ENCODE assay signal across 8 cellular contexts in the genomic region with DNA sequence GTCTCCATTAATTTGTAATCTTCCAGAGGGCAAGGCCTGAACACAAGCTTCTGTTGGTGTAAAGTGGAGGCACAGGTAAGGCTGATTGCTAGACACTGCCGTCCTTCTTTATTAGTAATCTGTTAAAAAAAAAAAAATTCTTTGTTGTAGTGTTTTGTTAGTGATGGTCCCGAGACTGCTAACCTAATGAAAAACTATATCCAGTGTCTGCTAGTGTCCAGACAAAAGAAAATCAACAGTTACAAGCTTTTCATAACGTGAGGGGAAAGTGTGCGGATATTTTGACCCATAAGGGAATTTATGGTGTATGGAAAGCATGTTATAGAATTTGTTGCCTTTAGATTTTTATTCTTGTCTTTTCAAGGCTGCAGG. TPM values are rescaled to one million over a fixed set of nuclear protein-coding genes. Genes with fewer than 3 reads are reported as not detected.
DNase-seq lines count a peak whose midpoint lies in the region; TF ChIP-seq lines count a peak whose summit lies in the region.

No MANE protein-coding gene starts in this region.

- peak overlapping the region; percentile 87 to 99 (median 96) for H3K27ac ChIP-seq in Peyer's patch
- peak overlapping the region; percentile 90 to 98 (median 95) for H3K27ac ChIP-seq in esophagus muscularis mucosa (replicated peaks in 1 of 4)
- peak overlapping the region; percentile 96 to 98 for H3K27ac ChIP-seq in prostate gland

- H3K36me3 ChIP-seq in Peyer's patch (no peaks in the 10 kb centered on the region), esophagus muscularis mucosa (no peaks in the 10 kb centered on the region), prostate gland (no peaks in the 10 kb centered on the region)

- H3K27me3 ChIP-seq in Peyer's patch (no peaks in the 10 kb centered on the region), esophagus muscularis mucosa (no peaks in the 10 kb centered on the region), prostate gland (replicated peaks; ENCODE audit: insufficient read depth) (no peaks in the 10 kb centered on the region)

- intact Hi-C loops in esophagus muscularis mucosa (cut with DNase I): loop anchor here (5.0 kb wide), 1 partner anchor 246 kb away; no protein-coding TSS in a partner anchor
- intact Hi-C loops in prostate gland (cut with DNase I): no loop called here

- in situ Hi-C loops in G401 (cut with HindIII; ENCODE audit: low sequenced_read_pairs): no loop called here

- H3K9me3 ChIP-seq in Peyer's patch: no peaks in the 10 kb centered on the region
- H3K9me3 ChIP-seq in esophagus muscularis mucosa: no peaks in the 10 kb centered on the region
- no peaks in the 10 kb centered on the region for H3K9me3 ChIP-seq in prostate gland

- TF ChIP-seq EP300 in esophagus muscularis mucosa (IDR thresholded peaks at IDR 0.05): no peak

- TF ChIP-seq CTCF in Peyer's patch (IDR thresholded peaks at IDR 0.05) (no peak), esophagus muscularis mucosa (IDR thresholded peaks at IDR 0.05) (no peak), prostate gland (IDR thresholded peaks at IDR 0.05) (no peak)

- 59% methylated on average over 4 of the region's 4 CpGs for WGBS in esophagus muscularis mucosa
- 32% methylated on average over 4 of the region's 4 CpGs for WGBS in prostate gland

- H3K4me1 ChIP-seq in Peyer's patch (peaks cover 0 to 19% (median 2%) of the 10 kb centered on the region in 4 donors), esophagus muscularis mucosa (peaks cover 6 to 25% (median 24%) of the 10 kb centered on the region in 4 donors), prostate gland (replicated peaks) (no peaks in the 10 kb centered on the region)

- DNase-seq in G401 (ENCODE audit: low spot score) (peak; percentile 5), Peyer's patch (no peak), esophagus muscularis mucosa (ENCODE audit: extremely low spot score) (no peak), prostate gland (ENCODE audit: low spot score) (no peak), GDM1 (lab: John Stamatoyannopoulos, UW) (no peak), NCI-H1048 (lab: John Stamatoyannopoulos, UW) (no peak), pons (ENCODE audit: low spot score) (no peak), DMS153 treated with DMSO at 0.1 percent for 48 hours (lab: John Stamatoyannopoulos, UW; ENCODE audit: unreplicated experiment) (no peak)

- H3K4me3 ChIP-seq in Peyer's patch (peak overlapping the region; percentile 62 to 90 (median 78)), esophagus muscularis mucosa (peak overlapping the region; percentile 80 to 87 (median 85)), prostate gland (peak overlapping the region; percentile 77 to 84)

- TF ChIP-seq POLR2A in Peyer's patch (IDR thresholded peaks at IDR 0.05) (no peak), esophagus muscularis mucosa (IDR thresholded peaks at IDR 0.05; ENCODE audit: low read depth) (no peak), prostate gland (IDR thresholded peaks at IDR 0.05) (no peak)

RNA-seq across cellular contexts. Expression of gene HIVEP1, which starts 4.2 kb away (rescaled TPM):
- 4.3 and 4.4 TPM in 2 replicates for total RNA-seq in G401 (2014; rRNA removed; shearing (Covaris generic))
- total RNA-seq in Peyer's patch (10 to 100 TPM; 26.8 to 69.3 (median 38.8) TPM), esophagus muscularis mucosa (10 to 100 TPM; 16.2 to 28.3 (median 25.1) TPM), prostate gland (10 to 100 TPM; 35.2 to 38.0 TPM)
